1 cellular context compared by ENCODE assay signal in the genomic region with DNA sequence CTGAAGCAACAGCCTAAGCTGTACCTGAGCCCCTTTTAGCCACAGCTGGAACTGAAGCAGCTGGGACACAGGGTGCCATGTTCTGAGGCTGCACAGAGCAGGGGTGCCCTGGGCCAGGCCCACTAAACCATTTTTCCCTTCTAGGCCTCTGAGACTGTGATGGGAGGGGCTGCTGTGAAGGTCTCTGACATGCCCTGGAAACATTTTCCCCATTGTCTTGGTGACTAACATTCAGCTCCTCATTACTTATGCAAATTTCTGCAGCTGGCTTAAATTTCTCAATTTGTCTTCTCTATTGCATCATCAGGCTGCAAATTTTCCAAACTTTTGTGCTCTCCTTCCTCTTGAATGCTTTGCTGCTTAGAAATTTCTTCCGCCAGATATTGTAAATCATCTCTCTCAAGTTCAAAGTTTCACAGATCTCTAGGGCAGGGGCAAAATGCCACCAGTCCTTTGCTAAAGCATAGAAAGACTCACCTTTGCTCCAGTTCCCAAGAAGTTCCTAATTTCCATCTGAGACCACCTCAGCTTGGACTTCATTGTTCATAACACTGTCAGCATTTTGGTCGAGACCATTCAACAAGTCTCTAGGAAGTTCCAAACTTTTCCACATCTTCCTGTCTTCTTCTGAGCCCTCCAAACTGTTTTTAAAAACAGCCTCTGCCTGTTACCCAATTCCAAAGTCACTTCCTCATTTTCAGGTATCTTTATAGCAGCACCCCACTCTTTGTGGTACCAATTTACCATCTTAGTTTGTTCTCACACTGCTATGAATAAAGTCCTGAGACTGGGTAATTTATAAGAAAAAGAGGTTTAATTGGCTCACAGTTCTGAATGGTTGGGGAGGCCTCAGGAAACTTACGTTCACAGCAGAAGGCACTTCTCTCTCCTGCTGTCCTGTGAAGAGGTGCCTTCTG.
TF ChIP-seq lines count a peak whose summit lies in the region.

No MANE protein-coding gene starts in this region.

TF ChIP-seq in H1, 55 proteins besides CTCF, POLR2A, EP300 and RAD21:
- TF ChIP-seq NANOG (IDR thresholded peaks at IDR 0.05; ENCODE audit: insufficient read depth, low read depth, low read length, poor library complexity, severe bottlenecking) (no peak), RXRA (IDR thresholded peaks at IDR 0.05; ENCODE audit: insufficient read depth, low read depth, low read length) (no peak), CEBPB (IDR thresholded peaks at IDR 0.05; ENCODE audit: low read depth, low read length) (peak; percentile 74)
